1 cellular context compared by ENCODE assay signal in the genomic region with DNA sequence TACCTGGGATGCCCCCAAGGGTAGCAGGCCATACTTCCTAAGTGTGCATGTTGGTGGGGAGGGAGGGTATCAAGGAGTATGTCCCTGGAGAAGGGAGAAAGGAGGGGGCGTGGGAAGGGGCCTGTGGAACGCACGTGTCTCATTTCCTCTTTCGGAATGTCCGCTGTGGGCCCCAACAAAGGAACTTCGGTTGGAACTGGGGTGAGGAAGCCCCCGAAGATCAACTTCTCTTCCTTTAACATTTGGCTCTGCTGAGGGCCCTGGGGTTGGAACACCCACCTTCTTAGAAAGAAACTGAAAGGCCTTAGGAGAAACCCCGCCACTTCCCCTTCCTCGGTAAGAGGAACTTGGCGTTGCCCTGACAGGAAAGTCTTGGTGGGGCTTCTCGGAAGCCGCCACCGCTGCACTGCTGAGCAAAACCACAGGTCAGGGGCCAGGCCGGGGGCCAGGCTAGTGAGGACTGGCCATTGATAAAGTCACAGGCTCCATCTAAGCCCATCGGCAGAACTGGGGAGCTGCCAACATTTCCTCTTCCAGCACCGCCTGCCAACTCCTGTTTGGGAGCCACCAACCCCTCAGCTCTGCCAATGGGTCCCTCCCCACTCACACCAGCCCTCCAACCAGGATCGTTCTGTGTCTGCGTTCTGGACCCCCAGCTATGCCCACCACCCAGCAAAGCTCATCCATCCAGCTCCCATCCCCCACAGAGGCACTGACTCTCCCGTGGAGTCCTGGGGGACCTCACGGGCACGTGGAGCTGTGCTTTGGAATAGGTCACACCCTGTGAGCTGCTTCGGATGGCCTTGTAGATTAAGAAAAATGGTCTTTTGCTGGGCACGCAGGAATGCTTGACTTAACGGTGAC.
TF ChIP-seq lines count a peak whose summit lies in the region.

No MANE protein-coding gene starts in this region.

TF ChIP-seq in GM12878, 131 proteins besides CTCF, POLR2A, EP300 and RAD21 (continued from another document):
- TF ChIP-seq SUPT20H (IDR thresholded peaks at IDR 0.05; ENCODE audit: borderline replicate concordance, control insufficient read depth, low read depth, low read length) = no peak
- TF ChIP-seq SP1 (IDR thresholded peaks at IDR 0.05; ENCODE audit: low read depth, low read length) = peak; percentile 9
- TF ChIP-seq EGR1 (IDR thresholded peaks at IDR 0.05; ENCODE audit: borderline replicate concordance in 1 of 2, low read depth in 2 of 2, low read length in 2 of 2) = peak in 1 of 2 experiments; percentile 63; a peak in 2 of 3 replicates
- peak; percentile 91 for TF ChIP-seq EED (IDR thresholded peaks at IDR 0.05; ENCODE audit: low read depth)
- TF ChIP-seq, protein P1, sequence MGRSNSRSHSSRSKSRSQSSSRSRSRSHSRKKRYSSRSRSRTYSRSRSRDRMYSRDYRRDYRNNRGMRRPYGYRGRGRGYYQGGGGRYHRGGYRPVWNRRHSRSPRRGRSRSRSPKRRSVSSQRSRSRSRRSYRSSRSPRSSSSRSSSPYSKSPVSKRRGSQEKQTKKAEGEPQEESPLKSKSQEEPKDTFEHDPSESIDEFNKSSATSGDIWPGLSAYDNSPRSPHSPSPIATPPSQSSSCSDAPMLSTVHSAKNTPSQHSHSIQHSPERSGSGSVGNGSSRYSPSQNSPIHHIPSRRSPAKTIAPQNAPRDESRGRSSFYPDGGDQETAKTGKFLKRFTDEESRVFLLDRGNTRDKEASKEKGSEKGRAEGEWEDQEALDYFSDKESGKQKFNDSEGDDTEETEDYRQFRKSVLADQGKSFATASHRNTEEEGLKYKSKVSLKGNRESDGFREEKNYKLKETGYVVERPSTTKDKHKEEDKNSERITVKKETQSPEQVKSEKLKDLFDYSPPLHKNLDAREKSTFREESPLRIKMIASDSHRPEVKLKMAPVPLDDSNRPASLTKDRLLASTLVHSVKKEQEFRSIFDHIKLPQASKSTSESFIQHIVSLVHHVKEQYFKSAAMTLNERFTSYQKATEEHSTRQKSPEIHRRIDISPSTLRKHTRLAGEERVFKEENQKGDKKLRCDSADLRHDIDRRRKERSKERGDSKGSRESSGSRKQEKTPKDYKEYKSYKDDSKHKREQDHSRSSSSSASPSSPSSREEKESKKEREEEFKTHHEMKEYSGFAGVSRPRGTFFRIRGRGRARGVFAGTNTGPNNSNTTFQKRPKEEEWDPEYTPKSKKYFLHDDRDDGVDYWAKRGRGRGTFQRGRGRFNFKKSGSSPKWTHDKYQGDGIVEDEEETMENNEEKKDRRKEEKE (IDR thresholded peaks at IDR 0.05) = no peak
- TF ChIP-seq TCF3 (IDR thresholded peaks at IDR 0.05; ENCODE audit: borderline replicate concordance, insufficient read depth, low read depth, low read length) = no peak
- TF ChIP-seq CBFB (IDR thresholded peaks at IDR 0.05; ENCODE audit: low read depth) = peak; percentile 49; the same call in 1 of the 2 replicates
- TF ChIP-seq RUNX3 (IDR thresholded peaks at IDR 0.05; ENCODE audit: low read length) = peak; percentile 86
- TF ChIP-seq, protein P2, sequence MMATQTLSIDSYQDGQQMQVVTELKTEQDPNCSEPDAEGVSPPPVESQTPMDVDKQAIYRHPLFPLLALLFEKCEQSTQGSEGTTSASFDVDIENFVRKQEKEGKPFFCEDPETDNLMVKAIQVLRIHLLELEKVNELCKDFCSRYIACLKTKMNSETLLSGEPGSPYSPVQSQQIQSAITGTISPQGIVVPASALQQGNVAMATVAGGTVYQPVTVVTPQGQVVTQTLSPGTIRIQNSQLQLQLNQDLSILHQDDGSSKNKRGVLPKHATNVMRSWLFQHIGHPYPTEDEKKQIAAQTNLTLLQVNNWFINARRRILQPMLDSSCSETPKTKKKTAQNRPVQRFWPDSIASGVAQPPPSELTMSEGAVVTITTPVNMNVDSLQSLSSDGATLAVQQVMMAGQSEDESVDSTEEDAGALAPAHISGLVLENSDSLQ (IDR thresholded peaks at IDR 0.05) = no peak
- TF ChIP-seq, protein P3, sequence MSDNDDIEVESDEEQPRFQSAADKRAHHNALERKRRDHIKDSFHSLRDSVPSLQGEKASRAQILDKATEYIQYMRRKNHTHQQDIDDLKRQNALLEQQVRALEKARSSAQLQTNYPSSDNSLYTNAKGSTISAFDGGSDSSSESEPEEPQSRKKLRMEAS (IDR thresholded peaks at IDR 0.05; ENCODE audit: low read depth, low read length) = no peak
- TF ChIP-seq SREBF1 (IDR thresholded peaks at IDR 0.05; ENCODE audit: low read length) = no peak
- TF ChIP-seq HDAC6 (IDR thresholded peaks at IDR 0.05; ENCODE audit: unreplicated experiment) = no peak
- TF ChIP-seq MEF2B (IDR thresholded peaks at IDR 0.05; ENCODE audit: partially characterized antibody, poor library complexity, severe bottlenecking) = no peak
- TF ChIP-seq ASH2L (IDR thresholded peaks at IDR 0.05; ENCODE audit: borderline replicate concordance, low read depth) = no peak
- TF ChIP-seq IKZF2 (IDR thresholded peaks at IDR 0.05) = peak; percentile 52 to 61; a peak in 3 of 4 replicates
- TF ChIP-seq DPF2 (IDR thresholded peaks at IDR 0.05) = peak; percentile 49; the same call in 1 of the 2 replicates
